Comparison of ENCODE assay signal across 1 cellular context in the genomic region with DNA sequence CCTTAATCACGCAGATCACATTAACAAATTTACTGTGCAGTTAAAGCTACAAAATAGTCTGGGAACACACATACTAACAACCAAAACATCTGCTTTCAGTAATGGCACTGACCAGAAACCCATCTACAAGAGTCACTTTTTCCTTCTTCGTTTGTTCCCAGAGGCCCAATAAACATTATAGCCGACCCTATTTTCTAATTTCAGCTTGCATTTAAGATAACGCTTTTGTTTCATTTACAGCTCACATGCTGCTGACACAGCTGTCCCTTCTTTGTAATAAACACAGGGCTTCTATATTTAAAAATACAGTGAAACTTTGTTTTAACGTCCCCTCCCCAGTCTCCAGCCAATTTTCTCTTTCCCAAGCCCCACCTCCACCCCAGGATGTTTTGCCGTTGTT.
TF ChIP-seq lines count a peak whose summit lies in the region.

No MANE protein-coding gene starts in this region.

TF ChIP-seq in HepG2, 621 proteins besides CTCF, POLR2A, EP300 and RAD21:
- TF ChIP-seq, protein P1, sequence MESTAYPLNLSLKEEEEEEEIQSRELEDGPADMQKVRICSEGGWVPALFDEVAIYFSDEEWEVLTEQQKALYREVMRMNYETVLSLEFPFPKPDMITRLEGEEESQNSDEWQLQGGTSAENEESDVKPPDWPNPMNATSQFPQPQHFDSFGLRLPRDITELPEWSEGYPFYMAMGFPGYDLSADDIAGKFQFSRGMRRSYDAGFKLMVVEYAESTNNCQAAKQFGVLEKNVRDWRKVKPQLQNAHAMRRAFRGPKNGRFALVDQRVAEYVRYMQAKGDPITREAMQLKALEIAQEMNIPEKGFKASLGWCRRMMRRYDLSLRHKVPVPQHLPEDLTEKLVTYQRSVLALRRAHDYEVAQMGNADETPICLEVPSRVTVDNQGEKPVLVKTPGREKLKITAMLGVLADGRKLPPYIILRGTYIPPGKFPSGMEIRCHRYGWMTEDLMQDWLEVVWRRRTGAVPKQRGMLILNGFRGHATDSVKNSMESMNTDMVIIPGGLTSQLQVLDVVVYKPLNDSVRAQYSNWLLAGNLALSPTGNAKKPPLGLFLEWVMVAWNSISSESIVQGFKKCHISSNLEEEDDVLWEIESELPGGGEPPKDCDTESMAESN (CRISPR knock-in tag; conservative IDR thresholded peaks at IDR 0.05), result no peak
- TF ChIP-seq, protein P2, sequence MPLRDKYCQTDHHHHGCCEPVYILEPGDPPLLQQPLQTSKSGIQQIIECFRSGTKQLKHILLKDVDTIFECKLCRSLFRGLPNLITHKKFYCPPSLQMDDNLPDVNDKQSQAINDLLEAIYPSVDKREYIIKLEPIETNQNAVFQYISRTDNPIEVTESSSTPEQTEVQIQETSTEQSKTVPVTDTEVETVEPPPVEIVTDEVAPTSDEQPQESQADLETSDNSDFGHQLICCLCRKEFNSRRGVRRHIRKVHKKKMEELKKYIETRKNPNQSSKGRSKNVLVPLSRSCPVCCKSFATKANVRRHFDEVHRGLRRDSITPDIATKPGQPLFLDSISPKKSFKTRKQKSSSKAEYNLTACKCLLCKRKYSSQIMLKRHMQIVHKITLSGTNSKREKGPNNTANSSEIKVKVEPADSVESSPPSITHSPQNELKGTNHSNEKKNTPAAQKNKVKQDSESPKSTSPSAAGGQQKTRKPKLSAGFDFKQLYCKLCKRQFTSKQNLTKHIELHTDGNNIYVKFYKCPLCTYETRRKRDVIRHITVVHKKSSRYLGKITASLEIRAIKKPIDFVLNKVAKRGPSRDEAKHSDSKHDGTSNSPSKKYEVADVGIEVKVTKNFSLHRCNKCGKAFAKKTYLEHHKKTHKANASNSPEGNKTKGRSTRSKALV (CRISPR knock-in tag; IDR thresholded peaks at IDR 0.05), result peak; percentile 18; the same call in 1 of the 2 replicates
